23 cellular contexts compared by ENCODE assay signal in genomic region chr6:140379919-140380318, GRCh38.
DNase-seq lines count a peak whose midpoint lies in the region; ATAC-seq, FAIRE-seq and TF ChIP-seq lines count a peak whose summit lies in the region.
"Had no signal": no experiment of that assay in that cellular context is flagged by ENCODE, and none has a peak within 500 bp of the region (broad histone marks: within the 10 kb centered on the region; RNA-seq: fewer than 3 reads in every experiment).

No MANE protein-coding gene starts in this region.

- CTCF ChIA-PET in BJ (lab: Yijun Ruan, JAX): no interaction called here

- ATAC-seq in gastrocnemius medialis (no peak), HG02970 (IDR thresholded peaks at IDR 0.05; ENCODE audit: low FRiP score, unreplicated experiment) (no peak)

- H3K4me1 Mint-ChIP-seq in HFFc6 (ENCODE audit: low read depth): peaks cover 50% of the 10 kb centered on the region
- H3K4me1 Mint-ChIP-seq: activated CD4-positive, alpha-beta T cell treated with anti-CD3 and anti-CD28 coated beads, Interleukin-2, amount 10 ng/mL, durations not matched to agents 24 days and 14 days; activated naive CD8-positive, alpha-beta T cell treated with anti-CD3 and anti-CD28 coated beads for 36 hours; CD8-positive, alpha-beta memory T cell; endodermal cell; nephron progenitor cell had no signal

- H3K36me3 Mint-ChIP-seq in HFFc6 (ENCODE audit: low read depth): peaks cover 20% of the 10 kb centered on the region
- H3K36me3 Mint-ChIP-seq: activated naive CD8-positive, alpha-beta T cell treated with anti-CD3 and anti-CD28 coated beads for 36 hours; CD8-positive, alpha-beta memory T cell had no signal

- peaks cover 11% of the 10 kb centered on the region for H3K9me3 Mint-ChIP-seq in HFFc6
- H3K9me3 Mint-ChIP-seq: activated CD4-positive, alpha-beta T cell treated with anti-CD3 and anti-CD28 coated beads, Interleukin-2, amount 10 ng/mL, durations not matched to agents 24 days and 14 days; CD8-positive, alpha-beta memory T cell; stimulated activated naive CD8-positive, alpha-beta T cell treated with anti-CD3 and anti-CD28 coated beads, Interleukin-15, Interleukin-2, amounts not matched to agents 100 ng/mL and 50 ng/mL, for 24 hours had no signal

- no peak overlapping the region; the same call in 1 of the 2 replicates for H3K4me3 Mint-ChIP-seq in HFFc6
- H3K4me3 Mint-ChIP-seq: activated CD4-positive, alpha-beta T cell treated with anti-CD3 and anti-CD28 coated beads, Interleukin-2, amount 10 ng/mL, durations not matched to agents 24 days and 14 days; activated naive CD8-positive, alpha-beta T cell treated with anti-CD3 and anti-CD28 coated beads for 36 hours; CD8-positive, alpha-beta memory T cell; endodermal cell; nephron progenitor cell; stimulated activated naive CD8-positive, alpha-beta T cell treated with anti-CD3 and anti-CD28 coated beads, Interleukin-15, Interleukin-2, amounts not matched to agents 100 ng/mL and 50 ng/mL, for 24 hours had no signal

- H3K4me1 ChIP-seq in gastrocnemius medialis: no peaks in the 10 kb centered on the region
- H3K4me1 ChIP-seq: left ventricle myocardium inferior, tibial artery had no signal

- H3K27me3 ChIP-seq in BJ (ENCODE audit: control insufficient read depth, insufficient read depth, low read length) (no peaks in the 10 kb centered on the region), gastrocnemius medialis (no peaks in the 10 kb centered on the region)
- H3K27me3 ChIP-seq: tibial artery had no signal

- TF ChIP-seq POLR2A in gastrocnemius medialis (IDR thresholded peaks at IDR 0.05): no peak

- H3K9me3 ChIP-seq in gastrocnemius medialis: no peaks in the 10 kb centered on the region
- H3K9me3 ChIP-seq: left ventricle myocardium inferior, tibial artery had no signal

- H3K36me3 ChIP-seq in BJ (ENCODE audit: control insufficient read depth, insufficient read depth, low read length) (no peaks in the 10 kb centered on the region), gastrocnemius medialis (no peaks in the 10 kb centered on the region)
- H3K36me3 ChIP-seq: left ventricle myocardium inferior, tibial artery had no signal

- peak overlapping the region; percentile 78 for H3K27ac Mint-ChIP-seq in HFFc6
- H3K27ac Mint-ChIP-seq: activated CD4-positive, alpha-beta T cell treated with anti-CD3 and anti-CD28 coated beads, Interleukin-2, amount 10 ng/mL, durations not matched to agents 24 days and 14 days; activated naive CD8-positive, alpha-beta T cell treated with anti-CD3 and anti-CD28 coated beads for 36 hours; CD8-positive, alpha-beta memory T cell; endodermal cell; stimulated activated naive CD8-positive, alpha-beta T cell treated with anti-CD3 and anti-CD28 coated beads, Interleukin-15, Interleukin-2, amounts not matched to agents 100 ng/mL and 50 ng/mL, for 24 hours had no signal

- H3K27ac ChIP-seq in gastrocnemius medialis: no peak overlapping the region
- H3K27ac ChIP-seq: coronary artery, left ventricle myocardium inferior, skin epidermis, tibial artery had no signal

- TF ChIP-seq CTCF in BJ (IDR thresholded peaks at IDR 0.05; ENCODE audit: insufficient read depth, low read depth, low read length): no peak
- TF ChIP-seq CTCF in HFFc6 (IDR thresholded peaks at IDR 0.05): no peak
- TF ChIP-seq CTCF in gastrocnemius medialis (IDR thresholded peaks at IDR 0.05 in 4 of 5, conservative IDR thresholded peaks at IDR 0.05 in 1 of 5): no peak

- H3K4me3 ChIP-seq in BJ (ENCODE audit: low read depth, low read length) (no peak overlapping the region), gastrocnemius medialis (no peak overlapping the region)
- H3K4me3 ChIP-seq: coronary artery, left ventricle myocardium inferior, skin epidermis, tibial artery had no signal

- FAIRE-seq in endometrium (lab: Jason Lieb, UNC): peak; percentile 99
- FAIRE-seq: H54 had no signal

- in situ Hi-C loops in gastrocnemius medialis (cut with MboI; ENCODE audit: low sequenced_read_pairs in 4 of 4): no loop called here

- DNase-seq in BJ (ENCODE audit: low read depth) (peak; percentile 77), HFFc6 (peak; percentile 54), left kidney (ENCODE audit: low read depth, low spot score) (peak; percentile 8), gastrocnemius medialis (no peak), NCI-H510A (lab: John Stamatoyannopoulos, UW) (no peak)
- DNase-seq in activated CD4-positive, alpha-beta T cell treated with anti-CD3 and anti-CD28 coated beads for 48 hours: no peak
- DNase-seq: activated CD4-positive, alpha-beta T cell treated with anti-CD3 and anti-CD28 coated beads, Interleukin-2, amount 10 ng/mL, durations not matched to agents 24 days and 14 days; activated naive CD8-positive, alpha-beta T cell treated with anti-CD3 and anti-CD28 coated beads for 36 hours; CD8-positive, alpha-beta memory T cell; endodermal cell; left ventricle myocardium inferior; NCI-H1417; NCI-H2107; NCI-H526; nephron progenitor cell; SHP77 treated with DMSO at 0.1 percent for 48 hours; tibial artery had no signal

- intact Hi-C loops in gastrocnemius medialis (cut with DNase I; ENCODE audit: low total_unique reads): no loop called here

- POLR2A ChIA-PET in BJ (lab: Charles Lee): interaction anchor here (0.5 to 1.3 kb wide), 7 partner anchors 24 to 1005 kb away, joined by 3 to 8 read pairs (median 5); partner anchors contain the start of gene CITED2

- H3K27me3 Mint-ChIP-seq in HFFc6 (ENCODE audit: insufficient read depth): no peaks in the 10 kb centered on the region
- H3K27me3 Mint-ChIP-seq: activated CD4-positive, alpha-beta T cell treated with anti-CD3 and anti-CD28 coated beads, Interleukin-2, amount 10 ng/mL, durations not matched to agents 24 days and 14 days; activated naive CD8-positive, alpha-beta T cell treated with anti-CD3 and anti-CD28 coated beads for 36 hours; stimulated activated naive CD8-positive, alpha-beta T cell treated with anti-CD3 and anti-CD28 coated beads, Interleukin-15, Interleukin-2, amounts not matched to agents 100 ng/mL and 50 ng/mL, for 24 hours had no signal

Comparison
In these comparisons a context has a peak if more than half of its experiments do, and no peak if none do; other contexts are left out.
1. DNase-seq: peak in BJ (single experiment), HFFc6 (single experiment) and left kidney (single experiment); none in gastrocnemius medialis (0 of 2), NCI-H510A (single experiment) and activated CD4-positive, alpha-beta T cell treated with anti-CD3 and anti-CD28 coated beads for 48 hours (single experiment).